ENCODE assay signal across 15 cellular contexts in the genomic region with DNA sequence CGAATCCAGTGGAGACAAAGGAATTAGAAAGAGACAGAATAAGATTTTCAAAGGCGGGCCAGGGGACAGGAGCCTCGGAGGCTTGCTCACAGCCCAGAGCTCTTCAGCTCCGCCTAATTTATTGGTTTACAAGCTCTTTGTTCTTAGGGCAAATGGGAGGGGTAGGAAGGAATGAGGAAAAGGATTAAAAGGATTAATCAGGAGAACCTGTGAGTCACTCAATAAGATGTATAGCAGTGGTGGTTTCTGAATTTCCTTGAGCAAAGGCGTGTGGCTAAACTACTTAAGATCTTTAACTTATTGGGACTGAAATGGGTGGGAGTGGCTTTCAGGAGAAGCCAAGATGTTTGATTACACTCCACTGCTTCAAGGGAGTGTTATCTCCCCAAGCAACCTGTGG.
DNase-seq lines count a peak whose midpoint lies in the region; ATAC-seq and TF ChIP-seq lines count a peak whose summit lies in the region.
"Had no signal": no experiment of that assay in that cellular context is flagged by ENCODE, and none has a peak within 500 bp of the region (broad histone marks: within the 10 kb centered on the region; RNA-seq: fewer than 3 reads in every experiment).

No MANE protein-coding gene starts in this region.

- peak overlapping the region; percentile 29 for H3K27ac Mint-ChIP-seq in type B pancreatic cell
- H3K27ac Mint-ChIP-seq in mesothelial cell of epicardium, result no peak overlapping the region

- H3K27me3 ChIP-seq in hepatocyte, result no peaks in the 10 kb centered on the region

- no peak overlapping the region for H3K27ac ChIP-seq in RWPE1
- H3K27ac ChIP-seq in hepatocyte, result peak overlapping the region; percentile 43
- H3K27ac ChIP-seq: SK-N-MC had no signal

- H4K20me1 ChIP-seq in hepatocyte (ENCODE audit: insufficient read depth, poor library complexity, severe bottlenecking), result no peaks in the 10 kb centered on the region

- H3K4me1 Mint-ChIP-seq in type B pancreatic cell (ENCODE audit: unreplicated experiment) (no peaks in the 10 kb centered on the region), mesothelial cell of epicardium (no peaks in the 10 kb centered on the region)

- POLR2A ChIA-PET in RWPE1 (lab: Yijun Ruan, JAX; ENCODE audit: low non-redundant PET), result no interaction called here

- H3K4me3 Mint-ChIP-seq in type B pancreatic cell, result no peak overlapping the region
- H3K4me3 Mint-ChIP-seq in mesothelial cell of epicardium, result no peak overlapping the region

- H3K36me3 Mint-ChIP-seq in type B pancreatic cell (no peaks in the 10 kb centered on the region), mesothelial cell of epicardium (peaks cover 2% of the 10 kb centered on the region)

- no peak overlapping the region for H3K4me3 ChIP-seq in hepatocyte
- H3K4me3 ChIP-seq: SK-N-MC had no signal

- H3K4me1 ChIP-seq in hepatocyte (ENCODE audit: insufficient read depth), result no peaks in the 10 kb centered on the region

- DNase-seq in HT1080 (ENCODE audit: low read depth) (peak; percentile 5), RWPE1 (ENCODE audit: low spot score) (peak; percentile 5), hepatocyte (ENCODE audit: low spot score) (peak; percentile 4), type B pancreatic cell (ENCODE audit: extremely low spot score, unreplicated experiment) (no peak), mesothelial cell of epicardium (ENCODE audit: low spot score in 2 of 2, unreplicated experiment in 2 of 2) (no peak)
- DNase-seq: COR-L47; DMS153; MV-4-11; NCI-H1417; NCI-H1930; NCI-H526 treated with DMSO at 0.1 percent for 48 hours; NK-92 treated with Interleukin-12 subunit alpha and Interleukin-12 subunit beta, amount 100 ng/mL, for 24 hours had no signal

- no peaks in the 10 kb centered on the region for H3K79me2 ChIP-seq in hepatocyte

- no peaks in the 10 kb centered on the region for H3K9me2 ChIP-seq in hepatocyte (replicated peaks; ENCODE audit: insufficient read depth)

- H3K9me3 Mint-ChIP-seq in type B pancreatic cell (peaks cover 13% of the 10 kb centered on the region), mesothelial cell of epicardium (peaks cover 84% of the 10 kb centered on the region)

- WGBS in hepatocyte (ENCODE audit: low lambda C conversion rate, missing lambda C conversion rate), result 60% methylated on average over 5 of the region's 5 CpGs

- H3K4me2 ChIP-seq in hepatocyte, result no peak overlapping the region

- H2AFZ ChIP-seq in hepatocyte, result no peak overlapping the region

- TF ChIP-seq CTCF in RWPE1 (conservative IDR thresholded peaks at IDR 0.05; ENCODE audit: low read depth), result no peak
- no peak for TF ChIP-seq CTCF in hepatocyte (IDR thresholded peaks at IDR 0.05; ENCODE audit: poor library complexity)
- no peak for TF ChIP-seq CTCF in type B pancreatic cell (conservative IDR thresholded peaks at IDR 0.05)
- no peak for TF ChIP-seq CTCF in mesothelial cell of epicardium (IDR thresholded peaks at IDR 0.05; ENCODE audit: unreplicated experiment)

- no peaks in the 10 kb centered on the region for H3K36me3 ChIP-seq in hepatocyte (replicated peaks; ENCODE audit: insufficient read depth, low read depth)

- no peaks in the 10 kb centered on the region for H3K9me3 ChIP-seq in hepatocyte (ENCODE audit: low read depth)

- CTCF ChIA-PET in RWPE1 (lab: Yijun Ruan, JAX), result interaction anchor here (0.5 kb wide), 1 partner anchor 1196 kb away, joined by 4 read pairs; no protein-coding TSS in a partner anchor

- H3K27me3 Mint-ChIP-seq in type B pancreatic cell, result no peaks in the 10 kb centered on the region
- H3K27me3 Mint-ChIP-seq in mesothelial cell of epicardium (ENCODE audit: low read depth), result no peaks in the 10 kb centered on the region

- no peak for ATAC-seq in GM19324 (IDR thresholded peaks at IDR 0.05; ENCODE audit: low FRiP score, unreplicated experiment)
- no peak for ATAC-seq in HG03095 (IDR thresholded peaks at IDR 0.05; ENCODE audit: unreplicated experiment)

Comparison
In these comparisons a context has a peak if more than half of its experiments do, and no peak if none do; other contexts are left out.
1. DNase-seq: peak in HT1080 (single experiment), RWPE1 (single experiment) and hepatocyte (single experiment); none in type B pancreatic cell (single experiment) and mesothelial cell of epicardium (0 of 2).